ENCODE assay signal across 16 cellular contexts in the genomic region with DNA sequence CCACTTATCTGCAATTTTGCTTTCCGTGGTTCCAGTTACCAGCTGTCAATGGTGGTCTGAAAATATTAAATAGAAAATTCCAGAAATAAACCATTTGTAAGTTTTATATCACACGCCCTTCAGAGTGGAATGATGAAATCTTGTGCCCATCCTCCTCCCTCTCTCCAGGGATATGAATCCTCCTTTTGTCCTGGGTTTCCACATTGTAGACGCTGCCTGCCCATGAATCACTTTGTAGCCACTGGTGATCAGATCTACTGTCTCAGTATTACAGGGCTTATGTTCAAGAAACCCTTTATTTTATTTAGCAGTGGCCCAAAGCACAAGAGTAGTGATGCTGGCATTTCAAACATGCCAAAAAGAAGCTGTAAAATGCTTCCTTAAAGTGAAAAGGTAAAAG.
DNase-seq lines count a peak whose midpoint lies in the region; ATAC-seq and TF ChIP-seq lines count a peak whose summit lies in the region.
"Had no signal": no experiment of that assay in that cellular context is flagged by ENCODE, and none has a peak within 500 bp of the region (broad histone marks: within the 10 kb centered on the region; RNA-seq: fewer than 3 reads in every experiment).

No MANE protein-coding gene starts in this region.

- H3K27me3 ChIP-seq in mammary epithelial cell (ENCODE audit: insufficient read depth, low read length) (no peaks in the 10 kb centered on the region), H9 (ENCODE audit: insufficient read depth, low read length) (no peaks in the 10 kb centered on the region)
- no peaks in the 10 kb centered on the region for H3K27me3 ChIP-seq in CD8-positive, alpha-beta memory T cell (ENCODE audit: insufficient read depth, low read length, poor library complexity, severe bottlenecking)
- H3K27me3 ChIP-seq: BLaER1 treated with 17β-estradiol and CSF1 and Interleukin-3, amounts not matched to agents 10 nM and 100 nM had no signal

- no peaks in the 10 kb centered on the region for H4K20me1 ChIP-seq in mammary epithelial cell (ENCODE audit: insufficient read depth, low read length)
- no peaks in the 10 kb centered on the region for H4K20me1 ChIP-seq in H9 (ENCODE audit: control insufficient read depth, insufficient read depth, insufficient read length)
- H4K20me1 ChIP-seq: BLaER1 treated with 17β-estradiol and CSF1 and Interleukin-3, amounts not matched to agents 10 nM and 100 nM had no signal

- H3K36me3 Mint-ChIP-seq in H9 (ENCODE audit: insufficient read depth in 1 of 3, low read depth in 3 of 3) = no peaks in the 10 kb centered on the region
- H3K36me3 Mint-ChIP-seq in CD8-positive, alpha-beta memory T cell = no peaks in the 10 kb centered on the region
- H3K36me3 Mint-ChIP-seq: CD4-positive, CD25-positive, alpha-beta regulatory T cell had no signal

- peak; percentile 37 for ATAC-seq in omental fat pad (ENCODE audit: low FRiP score)
- ATAC-seq: HCT116 had no signal

- H4K8ac ChIP-seq in H9 (replicated peaks; ENCODE audit: insufficient read length, low read depth, low read length) = no peak overlapping the region

- no peak overlapping the region for H4K5ac ChIP-seq in H9 (ENCODE audit: insufficient read length, low read depth, low read length)

- H3K79me1 ChIP-seq in H9 (ENCODE audit: insufficient read depth, low read depth, low read length, poor library complexity, severe bottlenecking) = no peaks in the 10 kb centered on the region

- H2AFZ ChIP-seq in mammary epithelial cell (ENCODE audit: low read depth, low read length) (no peak overlapping the region), H9 (ENCODE audit: low read length) (no peak overlapping the region)

- H3K18ac ChIP-seq in H9 (ENCODE audit: insufficient read length, low read depth, low read length) = no peak overlapping the region

- peak; percentile 30 for DNase-seq in COLO829 (ENCODE audit: low spot score)
- DNase-seq in LHCN-M2 (ENCODE audit: low read depth) = peak; percentile 9
- DNase-seq in mammary epithelial cell = peak; percentile 61
- no peak for DNase-seq in omental fat pad (ENCODE audit: low spot score)
- DNase-seq in middle frontal gyrus (ENCODE audit: extremely low spot score, low spot score) = no peak
- no peak for DNase-seq in H9
- DNase-seq in KG1 (lab: John Stamatoyannopoulos, UW) = no peak
- no peak for DNase-seq in CD8-positive, alpha-beta memory T cell
- DNase-seq: ACHN; CD4-positive, CD25-positive, alpha-beta regulatory T cell; COR-L47; DMS153; DND-41; GDM1 had no signal

- H2BK12ac ChIP-seq in H9 (ENCODE audit: insufficient read length, low read depth, low read length) = no peak overlapping the region

- H3K9me3 Mint-ChIP-seq in H9 = no peaks in the 10 kb centered on the region
- peaks cover 0 to 11% (median 4%) of the 10 kb centered on the region in 5 donors for H3K9me3 Mint-ChIP-seq in CD8-positive, alpha-beta memory T cell

- no peak overlapping the region for H3T11ph ChIP-seq in H9 (ENCODE audit: low read length)

- H2BK5ac ChIP-seq in H9 (ENCODE audit: insufficient read length, low read length) = no peak overlapping the region

- no peak overlapping the region for H4K91ac ChIP-seq in H9 (ENCODE audit: insufficient read length, low read depth, low read length)

- H3K4me3 ChIP-seq in mammary epithelial cell (replicated peaks in 1 of 3; ENCODE audit: insufficient read depth in 1 of 3, low read depth in 2 of 3, low read length in 3 of 3) = no peak overlapping the region
- H3K4me3 ChIP-seq in CD8-positive, alpha-beta memory T cell (ENCODE audit: low read length) = no peak overlapping the region
- H3K4me3 ChIP-seq: BLaER1 treated with 17β-estradiol and CSF1 and Interleukin-3, amounts not matched to agents 10 nM and 100 nM had no signal

- CTCF ChIA-PET in mammary epithelial cell (lab: Charles Lee; ENCODE audit: low non-redundant PET) = no interaction called here
- CTCF ChIA-PET in CD8-positive, alpha-beta memory T cell (lab: Charles Lee) = no interaction called here

- no peak overlapping the region for H2BK20ac ChIP-seq in H9 (ENCODE audit: low read depth, low read length, poor library complexity, severe bottlenecking)

- H3K23me2 ChIP-seq in H9 (ENCODE audit: insufficient read length, low read depth, low read length, poor library complexity, severe bottlenecking) = no peaks in the 10 kb centered on the region

- POLR2A ChIA-PET in CD8-positive, alpha-beta memory T cell (lab: Charles Lee) = no interaction called here

- intact Hi-C loops in mammary epithelial cell (cut with micrococcal nuclease) = no loop called here

- H3K9ac ChIP-seq in mammary epithelial cell (ENCODE audit: insufficient read depth, low read length) (no peak overlapping the region), H9 (ENCODE audit: extremely low read depth, insufficient read length, low read length) (no peak overlapping the region)
- H3K9ac ChIP-seq: BLaER1 treated with 17β-estradiol and CSF1 and Interleukin-3, amounts not matched to agents 10 nM and 100 nM had no signal

- H3K27ac ChIP-seq in mammary epithelial cell (ENCODE audit: insufficient read depth, low read depth, low read length) = no peak overlapping the region
- H3K27ac ChIP-seq in H9 (ENCODE audit: insufficient read length, low read depth, low read length) = no peak overlapping the region
- H3K27ac ChIP-seq in CD8-positive, alpha-beta memory T cell (ENCODE audit: low read depth, low read length) = no peak overlapping the region
- H3K27ac ChIP-seq: BLaER1 treated with 17β-estradiol and CSF1 and Interleukin-3, amounts not matched to agents 10 nM and 100 nM had no signal

- BruUV-seq in mammary epithelial cell (replicated peaks; lab: Mats Ljungman, UMichigan) = no TSS peak

- dilution Hi-C loops in mammary epithelial cell (cut with HindIII; ENCODE audit: low sequenced_read_pairs) = no loop called here

- H3K4me2 ChIP-seq in mammary epithelial cell (ENCODE audit: insufficient read depth, low read depth, low read length) (no peak overlapping the region), H9 (ENCODE audit: insufficient read depth, insufficient read length, low read length) (no peak overlapping the region)
- H3K4me2 ChIP-seq: BLaER1 treated with 17β-estradiol and CSF1 and Interleukin-3, amounts not matched to agents 10 nM and 100 nM had no signal

- no peak overlapping the region for H3K4ac ChIP-seq in H9 (ENCODE audit: low read depth, low read length)

- in situ Hi-C loops in mammary epithelial cell (cut with MboI; ENCODE audit: low sequenced_read_pairs in 2 of 2) = no loop called here

- no peak overlapping the region for H3K27ac Mint-ChIP-seq in H9
- no peak overlapping the region for H3K27ac Mint-ChIP-seq in CD8-positive, alpha-beta memory T cell
- H3K27ac Mint-ChIP-seq: CD4-positive, CD25-positive, alpha-beta regulatory T cell had no signal

- H3K79me2 ChIP-seq in mammary epithelial cell (ENCODE audit: insufficient read depth, low read length) = no peaks in the 10 kb centered on the region
- H3K79me2 ChIP-seq in H9 (ENCODE audit: insufficient read depth, low read length) = no peaks in the 10 kb centered on the region

- H3K56ac ChIP-seq in H9 (ENCODE audit: insufficient read length, low read depth, low read length) = no peak overlapping the region

- H3K36me3 ChIP-seq in mammary epithelial cell (ENCODE audit: insufficient read depth, low read length) = no peaks in the 10 kb centered on the region
- H3K36me3 ChIP-seq in CD8-positive, alpha-beta memory T cell (ENCODE audit: insufficient read depth, low read length) = no peaks in the 10 kb centered on the region
- H3K36me3 ChIP-seq: BLaER1 treated with 17β-estradiol and CSF1 and Interleukin-3, amounts not matched to agents 10 nM and 100 nM had no signal

- H3K4me3 Mint-ChIP-seq in H9 = no peak overlapping the region
- H3K4me3 Mint-ChIP-seq in CD8-positive, alpha-beta memory T cell = no peak overlapping the region
- H3K4me3 Mint-ChIP-seq: CD4-positive, CD25-positive, alpha-beta regulatory T cell had no signal

- H2BK120ac ChIP-seq in H9 (ENCODE audit: low read depth, low read length, poor library complexity, severe bottlenecking) = no peak overlapping the region

- no peak overlapping the region for H2AK5ac ChIP-seq in H9 (ENCODE audit: insufficient read length, low read length)

- no peaks in the 10 kb centered on the region for H3K27me3 Mint-ChIP-seq in H9 (ENCODE audit: low read depth)
- H3K27me3 Mint-ChIP-seq in CD8-positive, alpha-beta memory T cell = no peaks in the 10 kb centered on the region
- H3K27me3 Mint-ChIP-seq: CD4-positive, CD25-positive, alpha-beta regulatory T cell had no signal

- H3K4me1 ChIP-seq in mammary epithelial cell (ENCODE audit: insufficient read depth, low read length) = peaks cover 8% of the 10 kb centered on the region
- H3K4me1 ChIP-seq in H9 (ENCODE audit: insufficient read depth, low read length) = no peaks in the 10 kb centered on the region; the same call in 1 of the 2 replicates
- H3K4me1 ChIP-seq in CD8-positive, alpha-beta memory T cell (ENCODE audit: insufficient read depth, low read length) = no peaks in the 10 kb centered on the region
- H3K4me1 ChIP-seq: BLaER1 treated with 17β-estradiol and CSF1 and Interleukin-3, amounts not matched to agents 10 nM and 100 nM had no signal

- H3K9me3 ChIP-seq in mammary epithelial cell (replicated peaks; ENCODE audit: insufficient read depth, low read length) (no peaks in the 10 kb centered on the region), H9 (ENCODE audit: control insufficient read depth, low read depth, low read length) (no peaks in the 10 kb centered on the region)
- no peaks in the 10 kb centered on the region for H3K9me3 ChIP-seq in CD8-positive, alpha-beta memory T cell (ENCODE audit: low read length)
- H3K9me3 ChIP-seq: BLaER1 treated with 17β-estradiol and CSF1 and Interleukin-3, amounts not matched to agents 10 nM and 100 nM had no signal

- peaks cover 20 to 24% of the 10 kb centered on the region in 2 experiments for H3K4me1 Mint-ChIP-seq in H9
- no peaks in the 10 kb centered on the region for H3K4me1 Mint-ChIP-seq in CD8-positive, alpha-beta memory T cell
- H3K4me1 Mint-ChIP-seq: CD4-positive, CD25-positive, alpha-beta regulatory T cell had no signal

- H2BK15ac ChIP-seq in H9 (ENCODE audit: low read depth, low read length) = no peak overlapping the region

- 58% methylated on average over 3 of the region's 3 CpGs for WGBS in mammary epithelial cell (ENCODE audit: low coverage, missing lambda C conversion rate)
- WGBS in H9 (ENCODE audit: extremely low coverage, insufficient read length, low lambda C conversion rate) = no CpG with 5 or more reads among the region's 3 CpGs

- H3K14ac ChIP-seq in H9 (ENCODE audit: insufficient read depth, low read length) = no peak overlapping the region

- TF ChIP-seq CTCF in mammary epithelial cell (conservative IDR thresholded peaks at IDR 0.05 in 1 of 2, IDR thresholded peaks at IDR 0.05 in 1 of 2; ENCODE audit: extremely low read depth in 1 of 2, insufficient read depth in 1 of 2, low read depth in 1 of 2, low read length in 2 of 2) = no peak
- TF ChIP-seq CTCF in omental fat pad (IDR thresholded peaks at IDR 0.05) = no peak
- TF ChIP-seq CTCF in H9 (conservative IDR thresholded peaks at IDR 0.05) = no peak

- H3K23ac ChIP-seq in H9 (ENCODE audit: insufficient read length, low read depth, low read length) = no peak overlapping the region

Comparison
In these comparisons a context has a peak if more than half of its experiments do, and no peak if none do; other contexts are left out.
1. DNase-seq: peak in COLO829 (single experiment), LHCN-M2 (single experiment) and mammary epithelial cell (single experiment); none in omental fat pad (single experiment), middle frontal gyrus (single experiment), H9 (single experiment), KG1 (single experiment) and CD8-positive, alpha-beta memory T cell (0 of 5).